Comparison of ENCODE assay signal across 24 cellular contexts in the genomic region with DNA sequence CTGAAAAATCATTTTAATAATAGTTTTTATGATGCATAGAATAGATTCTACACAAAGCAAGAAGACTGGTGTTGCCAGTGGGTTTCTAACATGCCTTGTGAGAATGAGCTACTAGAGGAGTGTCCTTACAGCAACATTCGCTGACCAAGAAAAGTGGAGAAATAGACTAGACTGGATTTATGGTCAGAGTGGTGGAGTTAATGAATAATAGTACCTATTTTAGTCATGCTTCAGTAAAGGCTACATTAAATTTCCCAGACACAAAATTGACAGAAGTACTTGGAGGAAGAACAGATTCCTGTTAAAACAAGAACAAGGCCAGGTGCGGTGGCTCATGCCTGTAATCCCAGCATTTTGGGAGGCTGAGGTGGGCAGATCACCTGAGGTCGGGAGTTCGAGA.
"Had no signal": no experiment of that assay in that cellular context is flagged by ENCODE, and none has a peak within 500 bp of the region (broad histone marks: within the 10 kb centered on the region; RNA-seq: fewer than 3 reads in every experiment).

No MANE protein-coding gene starts in this region.

- H3K9me3 Mint-ChIP-seq: type B pancreatic cell had no signal

- H3K27ac Mint-ChIP-seq: mesothelial cell of epicardium; stimulated activated memory B cell treated with anti-CD40 and anti-IgM and Interleukin-4, amounts not matched to agents 10 μg/mL and 1 μg/mL and 100 μg/mL, for 72 hours; stimulated activated naive CD8-positive, alpha-beta T cell treated with anti-CD3 and anti-CD28 coated beads, Interleukin-15, amount 100 ng/mL, for 72 hours; type B pancreatic cell had no signal

- DNase-seq: hypothalamus; immature natural killer cell; kidney; left colon; left ventricle myocardium inferior; mesendoderm; naive B cell; nucleus accumbens; pancreas; psoas muscle; right lobe of liver; stimulated activated CD4-positive, alpha-beta T cell treated with anti-CD3 and anti-CD28 coated beads, Interleukin-1b, Interleukin-23, amount 100 ng/mL, for 48 hours; stimulated activated CD4-positive, alpha-beta T cell treated with anti-CD3 and anti-CD28 coated beads, Interleukin-2, amount 100 ng/mL, for 48 hours; stimulated activated CD4-positive, alpha-beta T cell treated with anti-CD3 and anti-CD28 coated beads, Interleukin-4, amount 100 ng/mL, for 4 hours; stimulated activated CD8-positive, alpha-beta memory T cell treated with anti-CD3 and anti-CD28 coated beads, Interleukin-4, amount 100 ng/mL, for 48 hours; stimulated activated naive CD4-positive, alpha-beta T cell treated with Interleukin-2 at 50 U/mL for 16 hours; stimulated activated naive CD8-positive, alpha-beta T cell treated with anti-CD3 and anti-CD28 coated beads, Interleukin-15, amount 100 ng/mL, for 72 hours; substantia nigra; uterus had no signal

- H3K4me3 Mint-ChIP-seq: immature natural killer cell; mesothelial cell of epicardium; naive B cell; natural killer cell treated with Interleukin-12 subunit alpha and Interleukin-12 subunit beta and Interleukin-15 and Interleukin-18, amount 100 ng/mL, for 72 hours; neural crest cell; stimulated activated memory B cell treated with anti-CD40 and anti-IgM and Interleukin-4, amounts not matched to agents 10 μg/mL and 1 μg/mL and 100 μg/mL, for 72 hours; stimulated activated naive CD8-positive, alpha-beta T cell treated with anti-CD3 and anti-CD28 coated beads, Interleukin-15, amount 100 ng/mL, for 72 hours; type B pancreatic cell had no signal

- H3K27me3 Mint-ChIP-seq: natural killer cell treated with Interleukin-12 subunit alpha and Interleukin-12 subunit beta and Interleukin-15 and Interleukin-18, amount 100 ng/mL, for 72 hours; stimulated activated naive CD8-positive, alpha-beta T cell treated with anti-CD3 and anti-CD28 coated beads, Interleukin-15, amount 100 ng/mL, for 72 hours; type B pancreatic cell had no signal

- ATAC-seq: left colon; natural killer cell treated with Interleukin-12 subunit alpha and Interleukin-12 subunit beta and Interleukin-15 and Interleukin-18, amount 100 ng/mL, for 72 hours; pancreas; psoas muscle; right lobe of liver; stimulated activated memory B cell treated with anti-CD40 and anti-IgM and Interleukin-4, amounts not matched to agents 10 μg/mL and 1 μg/mL and 100 μg/mL, for 72 hours; stimulated activated naive CD8-positive, alpha-beta T cell treated with anti-CD3 and anti-CD28 coated beads, Interleukin-15, amount 100 ng/mL, for 72 hours had no signal

- H3K36me3 Mint-ChIP-seq: mesothelial cell of epicardium; naive B cell; stimulated activated memory B cell treated with anti-CD40 and anti-IgM and Interleukin-4, amounts not matched to agents 10 μg/mL and 1 μg/mL and 100 μg/mL, for 72 hours; type B pancreatic cell had no signal
